In genomic region chr5:140174472-140175366, GRCh38 we compare ENCODE assay signal across 8 cellular contexts. TPM values are rescaled to one million over a fixed set of nuclear protein-coding genes. Genes with fewer than 3 reads are reported as not detected.
A peak's percentile ranks its signal among the peaks of the same experiment; 100 is the strongest.
DNase-seq lines count a peak whose midpoint lies in the region; ATAC-seq, FAIRE-seq and TF ChIP-seq lines count a peak whose summit lies in the region.

Gene CYSTM1 (plus strand): TSS chr5:140175188. CDS start chr5:140194466, 19,278 bp downstream.

- TF ChIP-seq EP300 in A549 (IDR thresholded peaks at IDR 0.05) = no peak

- H3K4me3 ChIP-seq in A549 (peak within 1 kb of the TSS; percentile 96), WERI-Rb-1 (ENCODE audit: low read depth, low read length) (peak within 1 kb of the TSS; percentile 88), breast epithelium (peak within 1 kb of the TSS; percentile 84 to 99 (median 95)), iPS-18c (ENCODE audit: insufficient read depth, low read depth, low read length) (peak within 1 kb of the TSS; percentile 88), skin epidermis (peak within 1 kb of the TSS; percentile 76 to 96 (median 88))

- peak within 1 kb of the TSS; percentile 86 for H3K4me2 ChIP-seq in A549

- peak; percentile 68 for TF ChIP-seq POLR2A in A549 (IDR thresholded peaks at IDR 0.05; ENCODE audit: low read length)
- no peak for TF ChIP-seq POLR2A in breast epithelium (IDR thresholded peaks at IDR 0.05)

- DNase-seq in A549 (ENCODE audit: low read depth in 1 of 2, low spot score in 1 of 2) = peak; percentile 92 to 98
- DNase-seq in NCI-H2196 (lab: John Stamatoyannopoulos, UW; ENCODE audit: unreplicated experiment) = peak; percentile 98
- DNase-seq in WERI-Rb-1 = peak; percentile 97
- DNase-seq in breast epithelium (ENCODE audit: low spot score in 2 of 2) = peak; percentile 95 to 96

- H3K36me3 ChIP-seq in WERI-Rb-1 (peaks cover 4% of the 10 kb centered on the region), breast epithelium (no peaks in the 10 kb centered on the region)

- H3K27me3 ChIP-seq in WERI-Rb-1 (ENCODE audit: insufficient read depth, low read depth, severe bottlenecking) (no peaks in the 10 kb centered on the region), breast epithelium (no peaks in the 10 kb centered on the region)

- H3K9me3 ChIP-seq in A549 = no peaks in the 10 kb centered on the region
- H3K9me3 ChIP-seq in WERI-Rb-1 (ENCODE audit: severe bottlenecking) = no peaks in the 10 kb centered on the region
- H3K9me3 ChIP-seq in breast epithelium = no peaks in the 10 kb centered on the region
- no peaks in the 10 kb centered on the region for H3K9me3 ChIP-seq in iPS-18c (ENCODE audit: control insufficient read depth, insufficient read depth, low read length)

- intact Hi-C loops in breast epithelium (cut with DNase I; ENCODE audit: low total_unique reads) = no loop called here

- CTCF ChIA-PET in A549 (lab: Yijun Ruan, JAX) = interaction anchor here (0.7 to 1.7 kb wide), 8 partner anchors 9 to 177 kb away, joined by 3 to 6 read pairs (median 4); no protein-coding TSS in a partner anchor

- H3K27ac ChIP-seq in A549 (peak within 1 kb of the TSS; percentile 92 to 95), WERI-Rb-1 (peak within 1 kb of the TSS; percentile 82), breast epithelium (peak within 1 kb of the TSS; percentile 98 to 100), skin epidermis (peak within 1 kb of the TSS; percentile 64 to 100 (median 88))

- POLR2A ChIA-PET in A549 (lab: Yijun Ruan, JAX) = interaction anchor here (0.6 to 1.3 kb wide), 3 partner anchors 10 to 32 kb away, joined by 3 read pairs; no protein-coding TSS in a partner anchor

- 0 out of 5 replicates have a peak, but pooled peaks of 1 of the 2 experiments have one; percentile 7 for TF ChIP-seq RAD21 in A549 (conservative IDR thresholded peaks at IDR 0.05 in 1 of 2, IDR thresholded peaks at IDR 0.05 in 1 of 2)

- TF ChIP-seq CTCF in A549 (IDR thresholded peaks at IDR 0.05) (no peak), WERI-Rb-1 (IDR thresholded peaks at IDR 0.05; ENCODE audit: low read depth, low read length) (no peak), breast epithelium (IDR thresholded peaks at IDR 0.05) (no peak)

- peak; percentile 91 to 92 for ATAC-seq in A549
- peak; percentile 91 for ATAC-seq in GM18868 (IDR thresholded peaks at IDR 0.05; ENCODE audit: unreplicated experiment)
- ATAC-seq in HG03103 (IDR thresholded peaks at IDR 0.05; ENCODE audit: low read depth, unreplicated experiment) = peak; percentile 89

- FAIRE-seq in A549 (lab: Jason Lieb, UNC) = no peak

- H3K4me1 ChIP-seq in A549 = peaks cover 23% of the 10 kb centered on the region
- no peaks in the 10 kb centered on the region for H3K4me1 ChIP-seq in breast epithelium

- 11% methylated on average over 29 of the region's 61 CpGs for WGBS in A549 (ENCODE audit: missing lambda C conversion rate)

TF ChIP-seq in A549, 52 proteins besides CTCF, POLR2A, EP300 and RAD21 (continues in another document):
- TF ChIP-seq CBX8 (IDR thresholded peaks at IDR 0.05) = no peak
- TF ChIP-seq JUN (IDR thresholded peaks at IDR 0.05) = peak; percentile 70 to 76
- TF ChIP-seq BHLHE40 (IDR thresholded peaks at IDR 0.05; ENCODE audit: low read depth, low read length) = peak; percentile 70
- TF ChIP-seq ZSCAN20 (CRISPR knock-in tag; IDR thresholded peaks at IDR 0.05) = no peak
- no peak for TF ChIP-seq HOXB5 (CRISPR knock-in tag; IDR thresholded peaks at IDR 0.05)
- TF ChIP-seq RFX5 (IDR thresholded peaks at IDR 0.05) = peak; percentile 19; the same call in 1 of the 2 replicates
- no peak for TF ChIP-seq ESRRA (IDR thresholded peaks at IDR 0.05; ENCODE audit: borderline replicate concordance, low read length)
- 0 out of 2 replicates have a peak, but pooled peaks have one; percentile 44 for TF ChIP-seq E2F6 (IDR thresholded peaks at IDR 0.05; ENCODE audit: borderline replicate concordance, low read depth)
- TF ChIP-seq RNF2 (IDR thresholded peaks at IDR 0.05; ENCODE audit: borderline replicate concordance, low read depth) = no peak
- TF ChIP-seq MAX (IDR thresholded peaks at IDR 0.05) = peak; percentile 45
- TF ChIP-seq ATOH8 (CRISPR knock-in tag; IDR thresholded peaks at IDR 0.05; ENCODE audit: low read depth) = no peak
- no peak for TF ChIP-seq HMGXB4 (CRISPR knock-in tag; IDR thresholded peaks at IDR 0.05; ENCODE audit: borderline replicate concordance)
- TF ChIP-seq RARB (CRISPR knock-in tag; IDR thresholded peaks at IDR 0.05) = no peak
- no peak for TF ChIP-seq HES2 (IDR thresholded peaks at IDR 0.05)
- no peak for TF ChIP-seq ELK1 (IDR thresholded peaks at IDR 0.05; ENCODE audit: low read depth, low read length)
- peak; percentile 42 to 80; a peak in 3 of 4 replicates for TF ChIP-seq CEBPB (IDR thresholded peaks at IDR 0.05)
- TF ChIP-seq ZNF302 (CRISPR knock-in tag; IDR thresholded peaks at IDR 0.05) = no peak
- no peak for TF ChIP-seq CHD4 (IDR thresholded peaks at IDR 0.05; ENCODE audit: borderline replicate concordance)
- TF ChIP-seq ZFP36 (IDR thresholded peaks at IDR 0.05; ENCODE audit: borderline replicate concordance, partially characterized antibody) = no peak
- TF ChIP-seq MAZ (IDR thresholded peaks at IDR 0.05; ENCODE audit: borderline replicate concordance, low read depth, low read length) = 0 out of 2 replicates have a peak, but pooled peaks have one; percentile 15
- no peak for TF ChIP-seq JUNB (IDR thresholded peaks at IDR 0.05)
- no peak for TF ChIP-seq NPAS2 (CRISPR knock-in tag; IDR thresholded peaks at IDR 0.05; ENCODE audit: borderline replicate concordance)
- TF ChIP-seq SMC3 (IDR thresholded peaks at IDR 0.05) = no peak
- no peak for TF ChIP-seq POLR2AphosphoS2 (conservative IDR thresholded peaks at IDR 0.05; ENCODE audit: low read length)
- TF ChIP-seq SREBF2 (IDR thresholded peaks at IDR 0.05) = no peak
- TF ChIP-seq NR3C1 (IDR thresholded peaks at IDR 0.05) = no peak
- TF ChIP-seq HOXA7 (CRISPR knock-in tag; IDR thresholded peaks at IDR 0.05) = no peak
- TF ChIP-seq PHF8 (IDR thresholded peaks at IDR 0.05; ENCODE audit: borderline replicate concordance, low read depth) = peak; percentile 55
- TF ChIP-seq HOXB13 (CRISPR knock-in tag; IDR thresholded peaks at IDR 0.05; ENCODE audit: low read depth) = no peak; the same call in 1 of the 2 replicates
- no peak for TF ChIP-seq HEYL (CRISPR knock-in tag; IDR thresholded peaks at IDR 0.05)
- TF ChIP-seq FOSB (CRISPR knock-in tag; IDR thresholded peaks at IDR 0.05) = no peak
- TF ChIP-seq EHMT2 (IDR thresholded peaks at IDR 0.05; ENCODE audit: low read depth) = no peak
- no peak for TF ChIP-seq KDM1A (IDR thresholded peaks at IDR 0.05; ENCODE audit: low read depth)
- no peak for TF ChIP-seq KDM5A (IDR thresholded peaks at IDR 0.05)

RNA-seq across cellular contexts. Expression of gene CYSTM1, which starts in this region (rescaled TPM):
- polyA plus RNA-seq in A549 (2011; rRNA removed) = 76.8 and 82.8 TPM in 2 replicates
- 74.8 and 91.0 TPM in 2 replicates for polyA plus RNA-seq in A549 (2012; cell fraction: cytosol; rRNA removed)
- 35.1 and 41.8 TPM in 2 replicates for polyA plus RNA-seq in A549 (2012; cell fraction: nucleus; rRNA removed)
- polyA plus RNA-seq in A549 (2017; fragmentation: RNase III; extraction: RNeasy Plus Mini Kit Qiagen cat#74134 plus additional on column Dnase treatment) = 83.6 to 103 TPM (median 89.9 TPM) in 3 replicates
- polyA minus RNA-seq in A549 (2011; rRNA and poly(A)+ RNA removed) = 55.3 and 81.1 TPM in 2 replicates
- total RNA-seq in breast epithelium = 100 to 1,000 TPM in 1 of 3 donors, 10 to 100 TPM in 2; 56.5 to 108 (median 76.0) TPM

Comparison
In these comparisons a context has a peak if more than half of its experiments do, and no peak if none do; other contexts are left out.
1. Peak in every context shown above with its lines: DNase-seq, ATAC-seq, H3K4me3 ChIP-seq and H3K27ac ChIP-seq.